ENCODE assay signal across 13 cellular contexts in the genomic region with DNA sequence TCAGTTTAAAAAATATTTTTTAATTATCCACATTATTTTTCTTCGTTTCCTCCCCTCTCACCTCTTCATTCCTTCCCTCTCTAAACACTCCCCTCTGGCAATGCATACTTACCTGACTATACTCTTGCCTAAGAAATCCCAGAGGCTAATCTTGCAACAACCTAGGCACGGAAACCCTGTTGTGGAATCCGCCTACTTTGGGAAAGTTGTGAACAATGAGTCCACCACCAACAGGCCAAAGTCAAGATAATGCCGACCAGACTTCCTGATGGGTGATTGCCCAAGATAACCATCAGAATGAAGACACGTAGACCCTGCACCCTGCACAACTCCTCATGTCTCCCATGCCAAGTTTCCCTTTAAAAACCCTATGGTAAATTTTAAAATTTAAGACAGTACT.
"Had no signal": no experiment of that assay in that cellular context is flagged by ENCODE, and none has a peak within 500 bp of the region (broad histone marks: within the 10 kb centered on the region; RNA-seq: fewer than 3 reads in every experiment).

No MANE protein-coding gene starts in this region.

- H3K4me1 ChIP-seq: psoas muscle, right lobe of liver had no signal

- H3K36me3 ChIP-seq: right lobe of liver, tibial nerve had no signal

- H3K9me3 ChIP-seq: psoas muscle, right lobe of liver, tibial nerve had no signal

- H3K4me3 ChIP-seq: psoas muscle, right lobe of liver, tibial nerve had no signal

- H3K27me3 ChIP-seq: right lobe of liver, tibial nerve had no signal

- H3K27ac ChIP-seq: psoas muscle, right lobe of liver, tibial nerve had no signal

- ATAC-seq: effector memory CD8-positive, alpha-beta T cell; left colon; psoas muscle; right lobe of liver; stimulated activated naive B cell treated with anti-CD40 and anti-IgM and Interleukin-4, amounts not matched to agents 10 μg/mL and 1 μg/mL and 100 μg/mL, for 72 hours had no signal

- DNase-seq: activated CD4-positive, alpha-beta T cell treated with anti-CD3 and anti-CD28 coated beads for 1 hour; activated CD4-positive, alpha-beta T cell treated with anti-CD3 and anti-CD28 coated beads, Interleukin-2, amount 50 U/mL, for 48 hours; activated gamma-delta T cell; activated T-cell treated with anti-CD3 and anti-CD28 coated beads, Interleukin-2, amount 50 U/mL, for 48 hours; effector memory CD8-positive, alpha-beta T cell; immature natural killer cell; left colon; occipital lobe; psoas muscle; right lobe of liver; stimulated activated CD4-positive, alpha-beta T cell treated with anti-CD3 and anti-CD28 coated beads, Interleukin-2, amount 100 ng/mL, for 24 hours; stimulated activated naive B cell treated with anti-CD40 and anti-IgM and Interleukin-4, amounts not matched to agents 10 μg/mL and 1 μg/mL and 100 μg/mL, for 72 hours had no signal
